21 cellular contexts compared by ENCODE assay signal in the genomic region with DNA sequence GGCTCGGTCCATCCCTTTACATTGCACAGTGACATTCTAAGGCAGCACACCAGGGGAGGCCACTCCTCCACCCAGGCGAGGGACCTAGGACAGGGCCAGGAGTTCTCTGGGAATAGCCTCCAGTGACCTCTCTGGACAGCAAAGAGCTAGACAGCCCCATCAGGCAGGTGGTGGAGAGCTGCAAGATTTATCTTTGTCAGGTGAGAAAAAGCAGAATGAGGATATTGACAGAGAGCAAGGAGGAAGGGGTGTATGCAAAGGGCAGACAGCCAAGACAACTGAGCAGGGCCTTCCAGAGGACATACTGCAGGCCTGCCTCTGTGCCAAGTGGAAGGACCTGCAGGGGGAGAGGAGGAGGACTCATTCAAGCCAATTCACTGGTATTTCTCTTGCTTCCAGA.
DNase-seq lines count a peak whose midpoint lies in the region; ATAC-seq and TF ChIP-seq lines count a peak whose summit lies in the region.
"Had no signal": no experiment of that assay in that cellular context is flagged by ENCODE, and none has a peak within 500 bp of the region (broad histone marks: within the 10 kb centered on the region; RNA-seq: fewer than 3 reads in every experiment).

No MANE protein-coding gene starts in this region.

- H3K27ac Mint-ChIP-seq in nephron progenitor cell, result peak overlapping the region; percentile 60
- H3K27ac Mint-ChIP-seq: naive thymus-derived CD8-positive, alpha-beta T cell had no signal

- TF ChIP-seq CTCF in fibroblast of the aortic adventitia (IDR thresholded peaks at IDR 0.05; ENCODE audit: insufficient read depth, low read length), result no peak
- TF ChIP-seq CTCF in nephron progenitor cell (IDR thresholded peaks at IDR 0.05), result no peak

- no peaks in the 10 kb centered on the region for H3K9me3 Mint-ChIP-seq in nephron progenitor cell
- H3K9me3 Mint-ChIP-seq: endodermal cell; naive thymus-derived CD8-positive, alpha-beta T cell had no signal

- DNase-seq in Right ventricle myocardium superior (no peak), cardiac septum (ENCODE audit: low spot score) (no peak), fibroblast of the aortic adventitia (ENCODE audit: low read depth) (peak; percentile 53), nephron progenitor cell (no peak), GM03348 (ENCODE audit: low spot score) (no peak)
- DNase-seq in stimulated activated CD4-positive, alpha-beta T cell treated with anti-CD3 and anti-CD28 coated beads, Interleukin-12 subunit alpha, Interleukin-12 subunit beta, amount 100 ng/mL, for 4 hours, result no peak
- DNase-seq: activated CD4-positive, alpha-beta T cell treated with anti-CD3 and anti-CD28 coated beads, Interleukin-2, amount 50 U/mL, for 4 hours; activated naive CD4-positive, alpha-beta T cell; endodermal cell; naive thymus-derived CD8-positive, alpha-beta T cell; NCI-H1436 treated with DMSO at 0.1 percent for 48 hours; NCI-H226; small intestine; stimulated activated CD4-positive, alpha-beta T cell treated with anti-CD3 and anti-CD28 coated beads, Interleukin-4, amount 100 ng/mL, for 1 hour; stomach had no signal

- peaks cover 3% of the 10 kb centered on the region for H3K27me3 Mint-ChIP-seq in nephron progenitor cell (ENCODE audit: low read depth, poor library complexity)
- H3K27me3 Mint-ChIP-seq: naive thymus-derived CD8-positive, alpha-beta T cell had no signal

- ATAC-seq in Right ventricle myocardium superior (ENCODE audit: poor library complexity) (peak; percentile 81), HG02852 (IDR thresholded peaks at IDR 0.05; ENCODE audit: unreplicated experiment) (no peak), HG03196 (IDR thresholded peaks at IDR 0.05; ENCODE audit: unreplicated experiment) (no peak)
- ATAC-seq: naive thymus-derived CD8-positive, alpha-beta T cell had no signal

- H3K36me3 Mint-ChIP-seq in nephron progenitor cell (ENCODE audit: low read depth), result no peaks in the 10 kb centered on the region
- H3K36me3 Mint-ChIP-seq: CD14-positive monocyte; naive thymus-derived CD8-positive, alpha-beta T cell had no signal

- peaks cover 11% of the 10 kb centered on the region for H3K4me1 Mint-ChIP-seq in nephron progenitor cell

- intact Hi-C loops in Right ventricle myocardium superior (cut with DNase I), result no loop called here
- intact Hi-C loops in cardiac septum (cut with DNase I), result no loop called here

- no peak overlapping the region for H3K4me3 ChIP-seq in fibroblast of the aortic adventitia (ENCODE audit: low read depth, low read length)
- H3K4me3 ChIP-seq: HAP-1, lung, stomach, vagina had no signal

- no peak overlapping the region for H3K4me3 Mint-ChIP-seq in nephron progenitor cell
- H3K4me3 Mint-ChIP-seq: CD14-positive monocyte; endodermal cell; naive thymus-derived CD8-positive, alpha-beta T cell had no signal
